8 cellular contexts compared by ENCODE assay signal in genomic region chr14:91177073-91177796, GRCh38.
A peak's percentile ranks its signal among the peaks of the same experiment; 100 is the strongest.
DNase-seq lines count a peak whose midpoint lies in the region; ATAC-seq lines count a peak whose summit lies in the region.

No MANE protein-coding gene starts in this region.

- ATAC-seq in HG03108 (IDR thresholded peaks at IDR 0.05; ENCODE audit: unreplicated experiment) = peak; percentile 50
- ATAC-seq in memory B cell (ENCODE audit: low read depth) = peak; percentile 72
- ATAC-seq in HG02981 (IDR thresholded peaks at IDR 0.05; ENCODE audit: unreplicated experiment) = no peak

- H3K36me3 Mint-ChIP-seq in activated CD4-positive, alpha-beta T cell treated with anti-CD3 and anti-CD28 coated beads, Interleukin-2, amount 10 ng/mL, durations not matched to agents 24 days and 14 days (ENCODE audit: low read depth) = peaks cover 39% of the 10 kb centered on the region
- peaks cover 20% of the 10 kb centered on the region for H3K36me3 Mint-ChIP-seq in memory B cell

- peaks cover 17% of the 10 kb centered on the region for H3K4me1 Mint-ChIP-seq in activated CD4-positive, alpha-beta T cell treated with anti-CD3 and anti-CD28 coated beads, Interleukin-2, amount 10 ng/mL, durations not matched to agents 24 days and 14 days
- peaks cover 7% of the 10 kb centered on the region for H3K4me1 Mint-ChIP-seq in memory B cell

- DNase-seq in D341Med (ENCODE audit: low spot score) (peak; percentile 70), NCI-H524 treated with DMSO at 0.1 percent for 48 hours (lab: John Stamatoyannopoulos, UW) (peak; percentile 21), dedifferentiated amniotic fluid mesenchymal stem cell (ENCODE audit: extremely low spot score) (peak; percentile 36), memory B cell (ENCODE audit: low spot score in 2 of 2) (peak; percentile 44 to 51)
- DNase-seq in activated CD4-positive, alpha-beta T cell treated with anti-CD3 and anti-CD28 coated beads, Interleukin-2, amount 10 ng/mL, durations not matched to agents 24 days and 14 days = peak; percentile 91
- DNase-seq in stimulated activated CD8-positive, alpha-beta memory T cell treated with anti-CD3 and anti-CD28 coated beads, Interleukin-4, amount 100 ng/mL, for 1 hour (ENCODE audit: low read depth in 2 of 2, low spot score in 1 of 2) = peak; percentile 14 to 36

- H3K4me3 Mint-ChIP-seq in activated CD4-positive, alpha-beta T cell treated with anti-CD3 and anti-CD28 coated beads, Interleukin-2, amount 10 ng/mL, durations not matched to agents 24 days and 14 days = no peak overlapping the region
- H3K4me3 Mint-ChIP-seq in memory B cell = no peak overlapping the region

- no peaks in the 10 kb centered on the region for H3K27me3 Mint-ChIP-seq in activated CD4-positive, alpha-beta T cell treated with anti-CD3 and anti-CD28 coated beads, Interleukin-2, amount 10 ng/mL, durations not matched to agents 24 days and 14 days
- no peaks in the 10 kb centered on the region for H3K27me3 Mint-ChIP-seq in memory B cell

- peak overlapping the region; percentile 93 for H3K27ac Mint-ChIP-seq in activated CD4-positive, alpha-beta T cell treated with anti-CD3 and anti-CD28 coated beads, Interleukin-2, amount 10 ng/mL, durations not matched to agents 24 days and 14 days
- peak overlapping the region; percentile 88 for H3K27ac Mint-ChIP-seq in memory B cell

- intact Hi-C loops in activated CD4-positive, alpha-beta T cell treated with anti-CD3 and anti-CD28 coated beads, Interleukin-2, amount 10 ng/mL, durations not matched to agents 24 days and 14 days (cut with micrococcal nuclease) = loop anchor here (1.0 to 2.0 kb wide), 5 partner anchors 17 to 109 kb away; no protein-coding TSS in a partner anchor

- no peaks in the 10 kb centered on the region for H3K9me3 Mint-ChIP-seq in activated CD4-positive, alpha-beta T cell treated with anti-CD3 and anti-CD28 coated beads, Interleukin-2, amount 10 ng/mL, durations not matched to agents 24 days and 14 days
- H3K9me3 Mint-ChIP-seq in memory B cell = no peaks in the 10 kb centered on the region

Comparison
In these comparisons a context has a peak if more than half of its experiments do, and no peak if none do; other contexts are left out.
1. DNase-seq: peak in every context shown above with its lines; median percentile 91 in activated CD4-positive, alpha-beta T cell treated with anti-CD3 and anti-CD28 coated beads, Interleukin-2, amount 10 ng/mL, durations not matched to agents 24 days and 14 days; 70 in D341Med; 48 in memory B cell; 36 in dedifferentiated amniotic fluid mesenchymal stem cell; 25 in stimulated activated CD8-positive, alpha-beta memory T cell treated with anti-CD3 and anti-CD28 coated beads, Interleukin-4, amount 100 ng/mL, for 1 hour; 21 in NCI-H524 treated with DMSO at 0.1 percent for 48 hours.